20 cellular contexts compared by ENCODE assay signal in genomic region chr12:87160848-87161601, GRCh38.
DNase-seq lines count a peak whose midpoint lies in the region; ATAC-seq and TF ChIP-seq lines count a peak whose summit lies in the region.
"Had no signal": no experiment of that assay in that cellular context is flagged by ENCODE, and none has a peak within 500 bp of the region (broad histone marks: within the 10 kb centered on the region; RNA-seq: fewer than 3 reads in every experiment).

No MANE protein-coding gene starts in this region.

- no peak for TF ChIP-seq POLR2A in gastroesophageal sphincter (IDR thresholded peaks at IDR 0.05)

- H3K4me1 ChIP-seq in PC-3 (ENCODE audit: insufficient read depth, low read length), result peaks cover 25% of the 10 kb centered on the region
- H3K4me1 ChIP-seq in osteoblast (ENCODE audit: insufficient read depth, low read length), result peaks cover 3% of the 10 kb centered on the region
- no peaks in the 10 kb centered on the region for H3K4me1 ChIP-seq in gastroesophageal sphincter
- H3K4me1 ChIP-seq: Caco-2 had no signal

- H3K27me3 ChIP-seq in PC-3 (ENCODE audit: low read length) (no peaks in the 10 kb centered on the region), osteoblast (ENCODE audit: insufficient read depth, low read length) (no peaks in the 10 kb centered on the region), gastroesophageal sphincter (no peaks in the 10 kb centered on the region)

- TF ChIP-seq EP300 in gastroesophageal sphincter (IDR thresholded peaks at IDR 0.05), result no peak

- H3K79me2 ChIP-seq in PC-3 (ENCODE audit: low read length), result no peaks in the 10 kb centered on the region
- no peaks in the 10 kb centered on the region for H3K79me2 ChIP-seq in osteoblast (ENCODE audit: insufficient read depth, low read length)

- DNase-seq in ELR (ENCODE audit: low read depth), result peak; percentile 64
- DNase-seq in PC-3, result peak; percentile 94
- peak; percentile 29 for DNase-seq in amniotic stem cell (lab: John Stamatoyannopoulos, UW)
- no peak for DNase-seq in osteoblast (ENCODE audit: insufficient read length, low spot score, missing footprints)
- DNase-seq in activated CD4-positive, alpha-beta T cell treated with anti-CD3 and anti-CD28 coated beads, Interleukin-2, amount 50 U/mL, for 1 hour, result no peak
- DNase-seq: Caco-2; CD4-positive, CD25-positive, alpha-beta regulatory T cell; HCEC 1CT; MM.1S; NCI-H1092 treated with DMSO at 0.1 percent for 48 hours; NCI-H1694; NCI-H526 treated with DMSO at 0.1 percent for 48 hours; OCI-M1; Right ventricle myocardium superior; T-cell had no signal

- no TSS peak for BruUV-seq in PC-3 (replicated peaks; lab: Mats Ljungman, UMichigan)

- H2AFZ ChIP-seq in PC-3 (ENCODE audit: low read length), result no peak overlapping the region
- peak overlapping the region; percentile 30 for H2AFZ ChIP-seq in osteoblast (ENCODE audit: low read length)

- no peak for TF ChIP-seq CTCF in PC-3 (conservative IDR thresholded peaks at IDR 0.05; ENCODE audit: low read depth, low read length)
- no peak for TF ChIP-seq CTCF in osteoblast (IDR thresholded peaks at IDR 0.05; ENCODE audit: extremely low read depth, low read depth, low read length)
- TF ChIP-seq CTCF in gastroesophageal sphincter (IDR thresholded peaks at IDR 0.05), result no peak

- no peak overlapping the region for H3K4me3 ChIP-seq in PC-3 (ENCODE audit: low read length)
- no peak overlapping the region for H3K4me3 ChIP-seq in osteoblast (ENCODE audit: insufficient read depth, low read length)
- H3K4me3 ChIP-seq in gastroesophageal sphincter, result no peak overlapping the region
- H3K4me3 ChIP-seq: SK-N-MC had no signal

- intact Hi-C loops in PC-3 (cut with micrococcal nuclease), result loop anchor here (1.0 to 5.0 kb wide), 5 partner anchors 74 to 506 kb away; no protein-coding TSS in a partner anchor

- ATAC-seq in PC-3 (peak; percentile 83), HG03469 (IDR thresholded peaks at IDR 0.05; ENCODE audit: unreplicated experiment) (no peak), HG02938 (IDR thresholded peaks at IDR 0.05; ENCODE audit: unreplicated experiment) (no peak), gastroesophageal sphincter (no peak)
- ATAC-seq: T-cell had no signal

- 0 out of 2 replicates have a peak, but pooled peaks cover 3% of the 10 kb centered on the region for H3K36me3 ChIP-seq in PC-3 (ENCODE audit: low read depth, low read length)
- H3K36me3 ChIP-seq in osteoblast (ENCODE audit: insufficient read depth, low read length), result no peaks in the 10 kb centered on the region
- H3K36me3 ChIP-seq in gastroesophageal sphincter, result no peaks in the 10 kb centered on the region

- H3K9ac ChIP-seq in PC-3 (ENCODE audit: low read length), result peak overlapping the region; percentile 37
- H3K9ac ChIP-seq: KMS-11 had no signal

- H3K27ac ChIP-seq in PC-3 (ENCODE audit: low read length) (peak overlapping the region; percentile 88), osteoblast (ENCODE audit: low read depth, low read length) (no peak overlapping the region), gastroesophageal sphincter (no peak overlapping the region)
- H3K27ac ChIP-seq: KMS-11, SK-N-MC had no signal

- H3K9me2 ChIP-seq in PC-3 (replicated peaks; ENCODE audit: low read length), result no peaks in the 10 kb centered on the region

- peaks cover 8% of the 10 kb centered on the region; the same call in 1 of the 2 replicates for H3K9me3 ChIP-seq in PC-3 (ENCODE audit: low read length)
- peaks cover 6% of the 10 kb centered on the region for H3K9me3 ChIP-seq in osteoblast (ENCODE audit: low read depth, low read length)
- H3K9me3 ChIP-seq in gastroesophageal sphincter, result peaks cover 0 to 15% (median 0%) of the 10 kb centered on the region in 3 donors

- WGBS in gastroesophageal sphincter (ENCODE audit: low coverage in 1 of 2), 2 donors, result 71 to 77% methylated on average over 1 of the region's 1 CpG

- H4K20me1 ChIP-seq in PC-3 (ENCODE audit: low read length) (no peaks in the 10 kb centered on the region), osteoblast (ENCODE audit: insufficient read depth, low read length) (no peaks in the 10 kb centered on the region)

- POLR2A ChIA-PET in PC-3 (lab: Charles Lee; ENCODE audit: unreplicated experiment), result interaction anchor here (0.6 kb wide), 1 partner anchor 10 kb away, joined by 3 read pairs; no protein-coding TSS in a partner anchor

- CTCF ChIA-PET in PC-3 (lab: Charles Lee), result no interaction called here

- H3F3A ChIP-seq in PC-3 (ENCODE audit: low read length, unreplicated experiment), result peaks cover 4% of the 10 kb centered on the region

- H3K4me2 ChIP-seq in PC-3 (ENCODE audit: low read length) (peak overlapping the region; percentile 57), osteoblast (ENCODE audit: insufficient read depth, low read length) (no peak overlapping the region)
- H3K4me2 ChIP-seq: KMS-11 had no signal

Comparison
In these comparisons a context has a peak if more than half of its experiments do, and no peak if none do; other contexts are left out.
1. DNase-seq: peak in ELR (single experiment), PC-3 (single experiment) and amniotic stem cell (single experiment); none in osteoblast (single experiment) and activated CD4-positive, alpha-beta T cell treated with anti-CD3 and anti-CD28 coated beads, Interleukin-2, amount 50 U/mL, for 1 hour (single experiment).